In the genomic region with DNA sequence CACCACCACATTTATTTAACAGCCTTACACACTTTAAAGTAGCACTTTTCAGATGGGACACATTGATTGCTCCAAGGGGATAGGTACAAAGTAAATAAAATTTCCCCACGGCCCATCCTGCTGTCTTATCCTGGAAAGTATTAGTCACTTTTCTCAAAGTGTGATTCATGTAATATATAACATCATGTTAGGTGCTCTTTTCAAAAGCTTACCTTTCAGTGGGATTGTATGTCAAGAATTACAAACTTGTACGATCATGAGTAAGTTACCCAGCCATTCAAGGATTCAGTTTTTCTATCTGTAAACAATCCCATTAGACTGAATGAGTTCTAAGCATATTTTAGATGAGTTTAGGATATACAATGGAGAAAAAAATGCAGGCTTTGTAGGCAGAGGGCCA, we compare ENCODE assay signal across 24 cellular contexts.
"Had no signal": no experiment of that assay in that cellular context is flagged by ENCODE, and none has a peak within 500 bp of the region (broad histone marks: within the 10 kb centered on the region; RNA-seq: fewer than 3 reads in every experiment).

No MANE protein-coding gene starts in this region.

- ATAC-seq: activated CD4-positive, CD25-positive, alpha-beta regulatory T cell treated with anti-CD3 and anti-CD28 coated beads, Interleukin-2, amount 50 U/mL, for 24 hours; body of pancreas; effector memory CD8-positive, alpha-beta T cell; mucosa of descending colon; natural killer cell treated with Interleukin-12 subunit alpha and Interleukin-12 subunit beta and Interleukin-15 and Interleukin-18, amount 100 ng/mL, for 72 hours; stimulated activated effector memory CD8-positive, alpha-beta T cell treated with anti-CD3 and anti-CD28 coated beads, Interleukin-12 subunit alpha, Interleukin-12 subunit beta, amount 100 ng/mL, for 72 hours; upper lobe of right lung had no signal

- H3K27ac ChIP-seq: body of pancreas, coronary artery, dorsolateral prefrontal cortex, esophagus muscularis mucosa, left ventricle myocardium inferior, sigmoid colon, thoracic aorta, upper lobe of right lung, WERI-Rb-1 had no signal

- DNase-seq: activated CD4-positive, alpha-beta T cell treated with anti-CD3 and anti-CD28 coated beads for 48 hours; activated CD4-positive, alpha-beta T cell treated with anti-CD3 and anti-CD28 coated beads, Interleukin-2, amount 50 U/mL, for 48 hours; activated CD8-positive, alpha-beta memory T cell treated with anti-CD3 and anti-CD28 coated beads for 24 hours; activated effector memory CD4-positive, alpha-beta T cell treated with Interleukin-2 at 50 U/mL for 16 hours; activated naive CD4-positive, alpha-beta T cell treated with Interleukin-2 at 50 U/mL for 16 hours; anterior cingulate cortex; body of pancreas; dorsolateral prefrontal cortex; effector memory CD8-positive, alpha-beta T cell; foreskin melanocyte; left ventricle myocardium inferior; mucosa of descending colon; sigmoid colon; small intestine; stimulated activated CD4-positive, alpha-beta T cell treated with anti-CD3 and anti-CD28 coated beads, Interleukin-4, amount 100 ng/mL, for 24 hours; T-helper 9 cell; upper lobe of right lung; WERI-Rb-1 had no signal
